Comparison of ENCODE assay signal across 27 cellular contexts in genomic region chr7:128694742-128695141, GRCh38.
"Had no signal": no experiment of that assay in that cellular context is flagged by ENCODE, and none has a peak within 500 bp of the region (broad histone marks: within the 10 kb centered on the region; RNA-seq: fewer than 3 reads in every experiment).

No MANE protein-coding gene starts in this region.

- DNase-seq: stimulated activated CD4-positive, alpha-beta T cell treated with anti-CD3 and anti-CD28 coated beads, Interleukin-2, amount 100 ng/mL, for 48 hours; stimulated activated CD4-positive, alpha-beta T cell treated with anti-CD3 and anti-CD28 coated beads, Interleukin-4, amount 100 ng/mL, for 1 hour; stimulated activated CD4-positive, alpha-beta T cell treated with anti-CD3 and anti-CD28 coated beads, Interleukin-4, amount 100 ng/mL, for 24 hours; stimulated activated CD4-positive, alpha-beta T cell treated with anti-CD3 and anti-CD28 coated beads, Interleukin-4, amount 100 ng/mL, for 4 hours; stimulated activated CD8-positive, alpha-beta memory T cell treated with anti-CD3 and anti-CD28 coated beads, Interleukin-4, amount 100 ng/mL, for 48 hours; stimulated activated naive B cell treated with anti-CD40 and anti-IgM and Interleukin-4, amounts not matched to agents 10 μg/mL and 1 μg/mL and 100 μg/mL, for 72 hours; stimulated activated naive CD4-positive, alpha-beta T cell; stimulated activated naive CD4-positive, alpha-beta T cell treated with Interleukin-2 at 50 U/mL for 16 hours; stimulated activated naive CD8-positive, alpha-beta T cell treated with anti-CD3 and anti-CD28 coated beads, Interleukin-15, amount 100 ng/mL, for 72 hours; stimulated activated naive CD8-positive, alpha-beta T cell treated with anti-CD3 and anti-CD28 coated beads, Interleukin-15, Interleukin-2, amounts not matched to agents 100 U/mL and 50 U/mL, for 24 hours; stomach; substantia nigra; testis; thyroid gland; tibial artery; transverse colon; trophoblast cell; upper lobe of left lung; upper lobe of right lung; uterus had no signal

- H3K27me3 ChIP-seq: testis, vagina had no signal

- ATAC-seq: stimulated activated effector memory CD8-positive, alpha-beta T cell treated with anti-CD3 and anti-CD28 coated beads, Interleukin-12 subunit alpha, Interleukin-12 subunit beta, amount 100 ng/mL, for 72 hours; stimulated activated memory B cell treated with anti-CD40 and anti-IgM and Interleukin-4, amounts not matched to agents 10 μg/mL and 1 μg/mL and 100 μg/mL, for 72 hours; stimulated activated naive B cell treated with anti-CD40 and anti-IgM and Interleukin-4, amounts not matched to agents 10 μg/mL and 1 μg/mL and 100 μg/mL, for 72 hours; stimulated activated naive CD8-positive, alpha-beta T cell treated with anti-CD3 and anti-CD28 coated beads, Interleukin-15, amount 100 ng/mL, for 72 hours; stimulated activated naive CD8-positive, alpha-beta T cell treated with anti-CD3 and anti-CD28 coated beads, Interleukin-15, Interleukin-2, amounts not matched to agents 100 U/mL and 50 U/mL, for 24 hours; upper lobe of right lung had no signal

- FAIRE-seq: urothelium cell line had no signal

- H3K36me3 ChIP-seq: stomach, suprapubic skin, thoracic aorta, thyroid gland, tibial artery, tibial nerve, transverse colon, upper lobe of left lung, upper lobe of right lung, uterus, vagina had no signal

- H3K4me1 ChIP-seq: testis, upper lobe of right lung, uterus had no signal

- H3K9me3 ChIP-seq: stomach, suprapubic skin, testis, thoracic aorta, thyroid gland, tibial artery, tibial nerve, transverse colon, upper lobe of left lung, upper lobe of right lung, uterus, vagina had no signal

- H3K4me3 ChIP-seq: stomach, suprapubic skin, testis, thoracic aorta, thyroid gland, tibial artery, tibial nerve, transverse colon, upper lobe of left lung, upper lobe of right lung, uterus, vagina had no signal

- H3K27ac ChIP-seq: stomach, suprapubic skin, testis, thoracic aorta, thyroid gland, tibial artery, tibial nerve, transverse colon, upper lobe of left lung, upper lobe of right lung, uterus, vagina had no signal
